14 cellular contexts compared by ENCODE assay signal in the genomic region with DNA sequence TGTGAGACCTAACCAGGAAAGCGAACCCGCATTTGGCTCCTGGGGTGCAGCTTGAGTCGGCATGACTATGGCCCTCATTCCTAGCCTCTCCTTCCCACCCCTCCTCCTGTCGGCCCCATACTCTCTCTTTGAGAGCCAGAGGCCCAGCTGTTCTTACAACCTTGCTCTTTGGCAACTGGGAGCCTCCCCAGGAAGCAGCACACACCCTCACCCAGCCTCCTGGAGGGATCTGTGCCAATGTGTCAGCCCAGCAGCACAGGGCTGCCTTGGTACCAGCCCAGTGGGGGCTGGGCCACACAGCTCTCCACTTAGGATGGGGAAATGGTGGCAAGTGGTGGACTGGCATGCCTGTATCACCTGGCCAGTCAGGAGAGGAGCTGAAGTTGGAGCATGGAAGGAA.
A peak's percentile ranks its signal among the peaks of the same experiment; 100 is the strongest.
DNase-seq lines count a peak whose midpoint lies in the region; TF ChIP-seq lines count a peak whose summit lies in the region.
"Had no signal": no experiment of that assay in that cellular context is flagged by ENCODE, and none has a peak within 500 bp of the region (broad histone marks: within the 10 kb centered on the region; RNA-seq: fewer than 3 reads in every experiment).

No MANE protein-coding gene starts in this region.

- H3F3A ChIP-seq in SK-N-SH (replicated peaks; ENCODE audit: insufficient read depth): no peaks in the 10 kb centered on the region

- no peaks in the 10 kb centered on the region for H3K36me3 ChIP-seq in A673 (ENCODE audit: insufficient read depth, low read length, poor library complexity, severe bottlenecking)
- no peaks in the 10 kb centered on the region for H3K36me3 ChIP-seq in SK-N-SH (replicated peaks in 1 of 2; ENCODE audit: control insufficient read depth in 1 of 2, insufficient read depth in 2 of 2, low read length in 1 of 2)
- H3K36me3 ChIP-seq in neutrophil: no peaks in the 10 kb centered on the region
- H3K36me3 ChIP-seq: sigmoid colon had no signal

- peak overlapping the region; percentile 76 for H3K27ac ChIP-seq in A673 (ENCODE audit: low read depth, low read length, poor library complexity, severe bottlenecking)
- peak overlapping the region; percentile 56 to 72 for H3K27ac ChIP-seq in SK-N-SH (ENCODE audit: low read depth in 2 of 2, low read length in 1 of 2)
- peak overlapping the region; percentile 55 for H3K27ac ChIP-seq in neutrophil
- H3K27ac ChIP-seq: PC-9 had no signal

- H4K20me1 ChIP-seq in SK-N-SH (ENCODE audit: insufficient read depth): no peaks in the 10 kb centered on the region

- DNase-seq in A673 (ENCODE audit: low spot score) (peak; percentile 36), SK-N-SH (no peak), fibroblast of mammary gland (ENCODE audit: low read depth) (no peak), NCI-H524 treated with DMSO at 0.1 percent for 48 hours (lab: John Stamatoyannopoulos, UW) (no peak), activated T-cell treated with anti-CD3 and anti-CD28 coated beads for 4 hours (no peak), UCSD-AML1 (lab: John Stamatoyannopoulos, UW; ENCODE audit: unreplicated experiment) (no peak)
- DNase-seq in stimulated activated CD4-positive, alpha-beta T cell treated with anti-CD3 and anti-CD28 coated beads, Interleukin-2, amount 100 ng/mL, for 48 hours: no peak
- DNase-seq: activated CD4-positive, CD25-positive, alpha-beta regulatory T cell; activated naive CD4-positive, alpha-beta T cell treated with anti-CD3 and anti-CD28 coated beads for 36 hours; effector memory CD4-positive, alpha-beta T cell; NCI-H1930; PC-9 had no signal

- H3K4me1 ChIP-seq in A673 (ENCODE audit: insufficient read depth, low read length, poor library complexity, severe bottlenecking): peaks cover 18% of the 10 kb centered on the region
- H3K4me1 ChIP-seq in SK-N-SH (ENCODE audit: control insufficient read depth in 1 of 2, insufficient read depth in 2 of 2, low read depth in 1 of 2, low read length in 1 of 2): peaks cover 21 to 25% of the 10 kb centered on the region in 2 experiments; a peak in 3 of 4 replicates
- H3K4me1 ChIP-seq in neutrophil (ENCODE audit: control insufficient read depth in 1 of 2, insufficient read depth in 1 of 2, low read depth in 1 of 2, low read length in 1 of 2): peaks cover 24 to 26% of the 10 kb centered on the region in 2 experiments

- BruUV-seq in A673 (replicated peaks; lab: Mats Ljungman, UMichigan): no TSS peak

- POLR2A ChIA-PET in A673 (lab: Charles Lee; ENCODE audit: low non-redundant PET): no interaction called here
- POLR2A ChIA-PET in SK-N-SH (lab: Yijun Ruan, JAX): no interaction called here

- TF ChIP-seq CTCF in A673 (conservative IDR thresholded peaks at IDR 0.05; ENCODE audit: low read depth, low read length) (no peak), SK-N-SH (IDR thresholded peaks at IDR 0.05) (no peak), fibroblast of mammary gland (conservative IDR thresholded peaks at IDR 0.05; ENCODE audit: control insufficient read depth, insufficient read depth, low read depth, low read length) (no peak), neutrophil (IDR thresholded peaks at IDR 0.05) (no peak)

- CTCF ChIA-PET in A673 (lab: Charles Lee) (no interaction called here), SK-N-SH (lab: Yijun Ruan, JAX) (interaction anchor here (0.8 to 3.0 kb wide), 9 partner anchors 9 to 324 kb away, joined by 3 to 15 read pairs (median 5); a partner anchor contains a TSS)

- H2AFZ ChIP-seq in SK-N-SH (ENCODE audit: low read depth): no peak overlapping the region
- H2AFZ ChIP-seq: PC-9 had no signal

- H3K9me3 ChIP-seq in A673 (ENCODE audit: low read depth, low read length, poor library complexity, severe bottlenecking) (no peaks in the 10 kb centered on the region), SK-N-SH (no peaks in the 10 kb centered on the region), neutrophil (no peaks in the 10 kb centered on the region)
- H3K9me3 ChIP-seq: sigmoid colon had no signal

- H3K4me3 ChIP-seq in A673 (ENCODE audit: low read depth, low read length, poor library complexity, severe bottlenecking) (peak overlapping the region; percentile 35), SK-N-SH (ENCODE audit: low read depth in 2 of 2, low read length in 1 of 2) (0 out of 4 replicates have a peak overlapping the region, but pooled peaks of 1 of the 2 experiments have one; percentile 6), fibroblast of mammary gland (ENCODE audit: control insufficient read depth, low read depth, low read length) (peak overlapping the region; percentile 17), neutrophil (ENCODE audit: low read depth in 1 of 2, low read length in 1 of 2) (no peak overlapping the region)
- H3K4me3 ChIP-seq: PC-9 had no signal

- H3K79me2 ChIP-seq in SK-N-SH (ENCODE audit: insufficient read depth): peaks cover 13% of the 10 kb centered on the region

- peak overlapping the region; percentile 50 for H3K4me2 ChIP-seq in SK-N-SH
- H3K4me2 ChIP-seq: PC-9 had no signal

- no peak for TF ChIP-seq EP300 in SK-N-SH (IDR thresholded peaks at IDR 0.05; ENCODE audit: borderline replicate concordance in 1 of 2, low read depth in 1 of 2, low read length in 1 of 2)

- intact Hi-C loops in A673 (cut with micrococcal nuclease; ENCODE audit: unreplicated experiment): loop anchor here (5.0 kb wide), 1 partner anchor 103 kb away; a partner anchor contains a TSS

- H3K9me2 ChIP-seq in SK-N-SH: no peaks in the 10 kb centered on the region

- peak overlapping the region; percentile 8; the same call in 1 of the 2 replicates for H3K9ac ChIP-seq in SK-N-SH

- 72% methylated on average over 4 of the region's 4 CpGs for WGBS in SK-N-SH (ENCODE audit: low lambda C conversion rate)

- TF ChIP-seq RAD21 in SK-N-SH (IDR thresholded peaks at IDR 0.05; ENCODE audit: low read length): no peak

- H3K27me3 ChIP-seq in A673 (replicated peaks; ENCODE audit: insufficient read depth, low read depth, low read length, poor library complexity) (no peaks in the 10 kb centered on the region), SK-N-SH (ENCODE audit: insufficient read depth) (no peaks in the 10 kb centered on the region), neutrophil (no peaks in the 10 kb centered on the region)
- H3K27me3 ChIP-seq: sigmoid colon had no signal

TF ChIP-seq in SK-N-SH, 30 proteins besides CTCF, POLR2A, EP300 and RAD21:
- TF ChIP-seq GATA2 (CRISPR knock-in tag; IDR thresholded peaks at IDR 0.05) (no peak), SIN3A (IDR thresholded peaks at IDR 0.05; ENCODE audit: borderline replicate concordance, low read depth, low read length) (no peak), EZH2phosphoT487 (IDR thresholded peaks at IDR 0.05; ENCODE audit: borderline replicate concordance, low read depth) (no peak)

Comparison
In these comparisons a context has a peak if more than half of its experiments do, and no peak if none do; other contexts are left out.
1. H3K4me3 ChIP-seq: peak in A673 (single experiment) and fibroblast of mammary gland (single experiment); none in neutrophil (0 of 2).
2. Peak in every context shown above with its lines, with median percentiles within 50 percentile points of each other: H3K27ac ChIP-seq.